ENCODE assay signal across 9 cellular contexts in genomic region chr13:29845440-29846056, GRCh38. TPM values are rescaled to one million over a fixed set of nuclear protein-coding genes. Genes with fewer than 3 reads are reported as not detected.
DNase-seq lines count a peak whose midpoint lies in the region; ATAC-seq and TF ChIP-seq lines count a peak whose summit lies in the region.
"Had no signal": no experiment of that assay in that cellular context is flagged by ENCODE, and none has a peak within 500 bp of the region (broad histone marks: within the 10 kb centered on the region; RNA-seq: fewer than 3 reads in every experiment).

No MANE protein-coding gene starts in this region.

- no peaks in the 10 kb centered on the region for H3K27me3 ChIP-seq in transverse colon
- no peaks in the 10 kb centered on the region for H3K27me3 ChIP-seq in GM23338 (ENCODE audit: insufficient read depth)

- H3K9me3 Mint-ChIP-seq in activated T-cell treated with anti-CD3 and anti-CD28 coated beads, Interleukin-2, amount 50 U/mL, for 4 hours, result no peaks in the 10 kb centered on the region
- no peaks in the 10 kb centered on the region for H3K9me3 Mint-ChIP-seq in GM23338

- H3K9me2 ChIP-seq in GM23338 (ENCODE audit: insufficient read depth), result no peaks in the 10 kb centered on the region

- peaks cover 2% of the 10 kb centered on the region for H3K36me3 Mint-ChIP-seq in activated T-cell treated with anti-CD3 and anti-CD28 coated beads, Interleukin-2, amount 50 U/mL, for 4 hours (ENCODE audit: insufficient read depth)
- no peaks in the 10 kb centered on the region for H3K36me3 Mint-ChIP-seq in GM23338 (ENCODE audit: low read depth)

- peak overlapping the region in 1 of 4 donors; percentile 91 for H3K4me3 ChIP-seq in transverse colon
- H3K4me3 ChIP-seq in GM23338, result no peak overlapping the region

- no peak for TF ChIP-seq POLR2A in transverse colon (IDR thresholded peaks at IDR 0.05)

- H3K36me3 ChIP-seq in transverse colon (no peaks in the 10 kb centered on the region), GM23338 (ENCODE audit: insufficient read depth) (no peaks in the 10 kb centered on the region)

- no peak overlapping the region for H2AFZ ChIP-seq in GM23338

- H3K4me1 ChIP-seq in transverse colon, result peaks cover 6 to 51% (median 14%) of the 10 kb centered on the region in 4 donors
- H3K4me1 ChIP-seq in GM23338 (ENCODE audit: insufficient read depth), result peaks cover 50% of the 10 kb centered on the region

- DNase-seq in activated T-cell treated with anti-CD3 and anti-CD28 coated beads, Interleukin-2, amount 50 U/mL, for 4 hours, result no peak
- no peak for DNase-seq in activated T-cell treated with anti-CD3 and anti-CD28 coated beads, Interleukin-2, amount 50 U/mL, for 48 hours
- DNase-seq in inferior parietal cortex (ENCODE audit: extremely low spot score) (peak; percentile 69), transverse colon (no peak), GM23338 (ENCODE audit: low spot score) (no peak), DMS79 (lab: John Stamatoyannopoulos, UW) (no peak)
- DNase-seq: GF-D8 had no signal

- ATAC-seq in activated T-cell treated with anti-CD3 and anti-CD28 coated beads, Interleukin-2, amount 50 U/mL, for 4 hours, result no peak
- ATAC-seq in GM23338 (no peak), HG02642 (IDR thresholded peaks at IDR 0.05; ENCODE audit: poor library complexity, unreplicated experiment) (no peak)

- in situ Hi-C loops in transverse colon (cut with MboI; ENCODE audit: low pct_ligation_motif_present in 1 of 4, low pct_unique_long_range_greater_than_20kb in 1 of 4, low sequenced_read_pairs in 3 of 4), result loop anchor here in 2 of 4 donors (5.0 to 10.0 kb wide), 3 partner anchors 71 to 272 kb away; no protein-coding TSS in a partner anchor

- WGBS in transverse colon (ENCODE audit: low coverage in 1 of 2), 2 donors, result 69 to 70% methylated on average over 2 of the region's 2 CpGs

- no peaks in the 10 kb centered on the region for H3K27me3 Mint-ChIP-seq in activated T-cell treated with anti-CD3 and anti-CD28 coated beads, Interleukin-2, amount 50 U/mL, for 4 hours (ENCODE audit: low read depth)
- peaks cover 5% of the 10 kb centered on the region for H3K27me3 Mint-ChIP-seq in GM23338 (ENCODE audit: insufficient read depth, low read depth, poor library complexity)

- H3F3A ChIP-seq in GM23338 (replicated peaks; ENCODE audit: low read depth), result no peaks in the 10 kb centered on the region

- H3K27ac Mint-ChIP-seq in GM23338, result no peak overlapping the region

- H3K4me3 Mint-ChIP-seq in activated T-cell treated with anti-CD3 and anti-CD28 coated beads, Interleukin-2, amount 50 U/mL, for 4 hours, result peak overlapping the region; percentile 11
- no peak overlapping the region for H3K4me3 Mint-ChIP-seq in GM23338

- H3K27ac ChIP-seq in VCaP (peak overlapping the region; percentile 96; the same call in 1 of the 2 replicates), transverse colon (no peak overlapping the region), GM23338 (ENCODE audit: low read depth) (no peak overlapping the region)

- no peak for TF ChIP-seq EP300 in transverse colon (IDR thresholded peaks at IDR 0.05; ENCODE audit: low read depth)

- TF ChIP-seq CTCF in VCaP (conservative IDR thresholded peaks at IDR 0.05), result peak; percentile 66
- TF ChIP-seq CTCF in transverse colon (IDR thresholded peaks at IDR 0.05), result peak; percentile 22 to 50 (median 34)
- peak in 1 of 2 experiments; percentile 36; a peak in 1 of 4 replicates for TF ChIP-seq CTCF in GM23338 (conservative IDR thresholded peaks at IDR 0.05; ENCODE audit: low read depth in 2 of 2)

- no peaks in the 10 kb centered on the region for H4K20me1 ChIP-seq in GM23338 (replicated peaks; ENCODE audit: insufficient read depth)

- H3K9me3 ChIP-seq in transverse colon, result no peaks in the 10 kb centered on the region

- peaks cover 58% of the 10 kb centered on the region for H3K4me1 Mint-ChIP-seq in activated T-cell treated with anti-CD3 and anti-CD28 coated beads, Interleukin-2, amount 50 U/mL, for 4 hours (ENCODE audit: low read depth)
- peaks cover 59% of the 10 kb centered on the region for H3K4me1 Mint-ChIP-seq in GM23338

- H3K79me2 ChIP-seq in GM23338 (replicated peaks; ENCODE audit: insufficient read depth), result peaks cover 83% of the 10 kb centered on the region

- no peak overlapping the region for H3K4me2 ChIP-seq in GM23338

- intact Hi-C loops in transverse colon (cut with DNase I; ENCODE audit: low total_unique reads), result loop anchor here (10.0 kb wide), 1 partner anchor 101 kb away; no protein-coding TSS in a partner anchor

TF ChIP-seq in GM23338, 12 proteins besides CTCF, POLR2A, EP300 and RAD21:
- no peak for TF ChIP-seq EZH2phosphoT487 (IDR thresholded peaks at IDR 0.05; ENCODE audit: unreplicated experiment)
- TF ChIP-seq CREB1 (CRISPR knock-in tag; IDR thresholded peaks at IDR 0.05; ENCODE audit: low read depth), result no peak
- TF ChIP-seq EZH2 (IDR thresholded peaks at IDR 0.05; ENCODE audit: low read depth, unreplicated experiment), result no peak
- TF ChIP-seq ZNF462 (CRISPR knock-in tag; IDR thresholded peaks at IDR 0.05), result no peak
- TF ChIP-seq JUNB (IDR thresholded peaks at IDR 0.05; ENCODE audit: unreplicated experiment), result no peak
- no peak for TF ChIP-seq STAT1 (IDR thresholded peaks at IDR 0.05; ENCODE audit: unreplicated experiment)

RNA-seq across cellular contexts. Expression of gene UBL3, which starts 4.9 kb away (rescaled TPM):
- 10 to 100 TPM; 12.3 to 14.1 (median 14.1) TPM for total RNA-seq in activated T-cell treated with anti-CD3 and anti-CD28 coated beads, Interleukin-2, amount 50 U/mL, for 4 hours
- total RNA-seq in transverse colon, result 10 to 100 TPM in 3 of 4 donors, 1 to 10 TPM in 1; 8.8 to 77.1 (median 60.0) TPM
- 21.1 and 23.5 TPM in 2 replicates for total RNA-seq in GM23338 (2014; rRNA removed; shearing (Covaris generic))
- polyA plus RNA-seq in GM23338 (2016; fragmentation: Nextera tagmentation; extraction: Ambion mirVana), result 9.7 and 10.0 TPM in 2 replicates
